ENCODE assay signal across 8 cellular contexts in genomic region chr16:90046971-90047713, GRCh38. TPM values are rescaled to one million over a fixed set of nuclear protein-coding genes. Genes with fewer than 3 reads are reported as not detected.
DNase-seq lines count a peak whose midpoint lies in the region; ATAC-seq lines count a peak whose summit lies in the region.

No MANE protein-coding gene starts in this region.

- no peak overlapping the region for H3K27ac ChIP-seq in ectodermal cell (ENCODE audit: insufficient read depth, low read depth, low read length, poor library complexity, severe bottlenecking)
- H3K27ac ChIP-seq in urinary bladder (ENCODE audit: low read depth): no peak overlapping the region

- H3K36me3 ChIP-seq in ectodermal cell (ENCODE audit: control insufficient read depth, insufficient read depth, low read length) (no peaks in the 10 kb centered on the region), urinary bladder (ENCODE audit: insufficient read depth) (no peaks in the 10 kb centered on the region)

- DNase-seq in Right ventricle myocardium inferior (ENCODE audit: missing footprints): no peak
- DNase-seq in cardiac septum (ENCODE audit: low spot score): no peak
- DNase-seq in medulla oblongata (ENCODE audit: extremely low spot score): peak; percentile 38
- no peak for DNase-seq in activated CD4-positive, CD25-positive, alpha-beta regulatory T cell (lab: John Stamatoyannopoulos, UW)
- DNase-seq in stimulated activated naive CD4-positive, alpha-beta T cell treated with Interleukin-2 at 50 U/mL for 16 hours (lab: John Stamatoyannopoulos, UW): no peak

- no peaks in the 10 kb centered on the region for H3K9me3 ChIP-seq in ectodermal cell (ENCODE audit: control insufficient read depth, low read length)

- WGBS in ectodermal cell, 2 experiments: 4 to 5% methylated on average over 40 of the region's 40 CpGs
- 1% methylated on average over 40 of the region's 40 CpGs for WGBS in urinary bladder

- H3K27me3 ChIP-seq in ectodermal cell (ENCODE audit: control insufficient read depth, insufficient read depth, low read length, poor library complexity, severe bottlenecking): peaks cover 4% of the 10 kb centered on the region

- ATAC-seq in Right ventricle myocardium inferior: peak; percentile 68
- ATAC-seq in GM18873 (IDR thresholded peaks at IDR 0.05; ENCODE audit: low FRiP score, unreplicated experiment): no peak

- intact Hi-C loops in Right ventricle myocardium inferior (cut with DNase I) (no loop called here), cardiac septum (cut with DNase I) (no loop called here)

- H3K4me1 ChIP-seq in ectodermal cell (ENCODE audit: control insufficient read depth, insufficient read depth, low read length) (peaks cover 6% of the 10 kb centered on the region), urinary bladder (ENCODE audit: insufficient read depth) (no peaks in the 10 kb centered on the region)

- H3K4me3 ChIP-seq in ectodermal cell (ENCODE audit: insufficient read depth, low read depth, low read length): peak overlapping the region; percentile 42
- peak overlapping the region; percentile 28 for H3K4me3 ChIP-seq in urinary bladder (ENCODE audit: low read depth, low read length)

RNA-seq across cellular contexts. Expression of gene DBNDD1, which starts 27.9 kb away (rescaled TPM):
- 6.7 TPM for total RNA-seq in Right ventricle myocardium inferior
- total RNA-seq in cardiac septum: 3.0 TPM
- polyA plus RNA-seq in ectodermal cell (2013, experiment 1 of 4): 31.8 TPM
- 47.0 TPM for polyA plus RNA-seq in ectodermal cell (2013, experiment 2 of 4)
- polyA plus RNA-seq in ectodermal cell (2013, experiment 3 of 4): 30.5 TPM
- 36.4 TPM for polyA plus RNA-seq in ectodermal cell (2013, experiment 4 of 4)
- total RNA-seq in urinary bladder: 0.26 TPM
- polyA plus RNA-seq in urinary bladder: 1.4 TPM

RNA-seq across cellular contexts. Expression of gene PRDM7, which starts 30.0 kb away (rescaled TPM):
- total RNA-seq in Right ventricle myocardium inferior (not detected), cardiac septum (not detected), urinary bladder (not detected)
- polyA plus RNA-seq in ectodermal cell (2013, experiment 1 of 4): 0.17 TPM
- polyA plus RNA-seq in ectodermal cell (2013, experiment 2 of 4): not detected
- not detected for polyA plus RNA-seq in ectodermal cell (2013, experiment 3 of 4)
- polyA plus RNA-seq in ectodermal cell (2013, experiment 4 of 4): 0.08 TPM
- polyA plus RNA-seq in urinary bladder: not detected
